ENCODE assay signal across 25 cellular contexts in the genomic region with DNA sequence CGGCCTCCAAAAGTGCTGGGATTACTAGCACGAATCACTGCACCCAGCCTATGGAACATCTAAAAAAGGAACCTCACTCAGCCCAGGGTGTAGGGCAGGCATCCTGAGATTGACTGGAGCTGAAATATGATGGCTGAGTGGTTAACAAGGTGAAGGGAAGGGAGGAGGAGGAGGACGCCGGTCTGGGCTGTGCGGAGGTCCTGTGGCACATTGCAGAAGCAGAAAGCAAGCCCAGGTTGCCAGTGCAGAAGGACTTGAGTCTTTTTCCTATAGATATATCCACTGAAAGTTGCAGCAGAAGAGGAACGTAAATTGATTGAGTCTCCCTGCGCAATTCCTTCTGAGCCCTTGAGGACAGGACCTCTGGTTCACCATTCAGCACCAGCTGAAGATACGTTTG. TPM values are rescaled to one million over a fixed set of nuclear protein-coding genes. Genes with fewer than 3 reads are reported as not detected.
DNase-seq lines count a peak whose midpoint lies in the region; ATAC-seq and TF ChIP-seq lines count a peak whose summit lies in the region.
"Had no signal": no experiment of that assay in that cellular context is flagged by ENCODE, and none has a peak within 500 bp of the region (broad histone marks: within the 10 kb centered on the region; RNA-seq: fewer than 3 reads in every experiment).

No MANE protein-coding gene starts in this region.

- no peak overlapping the region for H3K4me3 ChIP-seq in left ventricle myocardium inferior
- H3K4me3 ChIP-seq: gastroesophageal sphincter, SK-N-MC, transverse colon had no signal

- H3K27me3 Mint-ChIP-seq in naive B cell, result peaks cover 26 to 56% (median 39%) of the 10 kb centered on the region in 3 donors

- no peak overlapping the region for H3K27ac ChIP-seq in left ventricle myocardium inferior (replicated peaks)
- 0 out of 2 replicates have a peak overlapping the region, but pooled peaks have one; percentile 26 for H3K27ac ChIP-seq in RWPE1
- H3K27ac ChIP-seq: gastroesophageal sphincter, SK-N-MC, transverse colon had no signal

- peaks cover 7 to 16% (median 16%) of the 10 kb centered on the region in 3 donors for H3K4me1 Mint-ChIP-seq in naive B cell

- no peaks in the 10 kb centered on the region for H3K9me3 Mint-ChIP-seq in naive B cell
- H3K9me3 Mint-ChIP-seq: activated CD4-positive, alpha-beta T cell treated with anti-CD3 and anti-CD28 coated beads, Interleukin-2, amount 10 ng/mL, durations not matched to agents 7 days and 5 days; activated naive CD4-positive, alpha-beta T cell treated with anti-CD3 and anti-CD28 coated beads, Interleukin-2, amount 50 U/mL, for 24 hours had no signal

- H3K36me3 ChIP-seq in left ventricle myocardium inferior, result no peaks in the 10 kb centered on the region
- H3K36me3 ChIP-seq: gastroesophageal sphincter, transverse colon had no signal

- POLR2A ChIA-PET in RWPE1 (lab: Yijun Ruan, JAX; ENCODE audit: low non-redundant PET), result no interaction called here

- ATAC-seq in left ventricle myocardium superior (no peak), naive B cell (ENCODE audit: low read depth in 2 of 2) (no peak), HG02970 (IDR thresholded peaks at IDR 0.05; ENCODE audit: low FRiP score, unreplicated experiment) (no peak)
- ATAC-seq: gastroesophageal sphincter had no signal

- no peaks in the 10 kb centered on the region for H3K9me3 ChIP-seq in left ventricle myocardium inferior (replicated peaks)
- H3K9me3 ChIP-seq: gastroesophageal sphincter, transverse colon had no signal

- peak overlapping the region in 6 of 8 donors; percentile 16 to 79 (median 70) for H3K4me3 Mint-ChIP-seq in naive B cell

- intact Hi-C loops in left ventricle myocardium superior (cut with micrococcal nuclease) (no loop called here), left ventricle myocardium inferior (cut with micrococcal nuclease) (no loop called here)

- H3K27ac Mint-ChIP-seq in naive B cell, result peak overlapping the region in 2 of 6 donors; percentile 67 to 70
- H3K27ac Mint-ChIP-seq: activated CD4-positive, alpha-beta T cell treated with anti-CD3 and anti-CD28 coated beads, Interleukin-2, amount 10 ng/mL, durations not matched to agents 7 days and 5 days; activated naive CD4-positive, alpha-beta T cell treated with anti-CD3 and anti-CD28 coated beads, Interleukin-2, amount 50 U/mL, for 24 hours had no signal

- peaks cover 10% of the 10 kb centered on the region for H3K4me1 ChIP-seq in left ventricle myocardium inferior

- H3K27me3 ChIP-seq in left ventricle myocardium inferior (ENCODE audit: low read depth), result peaks cover 37% of the 10 kb centered on the region

- CTCF ChIA-PET in RWPE1 (lab: Yijun Ruan, JAX), result interaction anchor here (0.7 kb wide), 2 partner anchors 16 to 470 kb away, joined by 3 read pairs; no protein-coding TSS in a partner anchor

- peak; percentile 1 for DNase-seq in left ventricle myocardium superior
- no peak for DNase-seq in left ventricle myocardium inferior
- DNase-seq in RWPE1 (ENCODE audit: low spot score), result no peak
- no peak for DNase-seq in naive B cell
- no peak for DNase-seq in NCI-H2081 (lab: John Stamatoyannopoulos, UW)
- no peak for DNase-seq in COR-L47 (lab: John Stamatoyannopoulos, UW)
- DNase-seq: activated CD4-positive, alpha-beta T cell treated with anti-CD3 and anti-CD28 coated beads, Interleukin-2, amount 10 ng/mL, durations not matched to agents 7 days and 5 days; anterior cingulate cortex; C1 segment of cervical spinal cord; HCEC 1CT; hypothalamus; KG1; mesendoderm; MM.1S; NCI-H1417; NCI-H2081 treated with DMSO at 0.1 percent for 48 hours; stimulated activated CD4-positive, alpha-beta T cell treated with anti-CD3 and anti-CD28 coated beads, Interleukin-12 subunit alpha, Interleukin-12 subunit beta, amount 100 ng/mL, for 4 hours; stimulated activated CD4-positive, alpha-beta T cell treated with anti-CD3 and anti-CD28 coated beads, Interleukin-4, amount 100 ng/mL, for 1 hour had no signal

- TF ChIP-seq CTCF in left ventricle myocardium inferior (IDR thresholded peaks at IDR 0.05; ENCODE audit: borderline replicate concordance) (no peak), RWPE1 (conservative IDR thresholded peaks at IDR 0.05; ENCODE audit: low read depth) (no peak)

- no peaks in the 10 kb centered on the region for H3K36me3 Mint-ChIP-seq in naive B cell
- H3K36me3 Mint-ChIP-seq: activated naive CD4-positive, alpha-beta T cell treated with anti-CD3 and anti-CD28 coated beads, Interleukin-2, amount 50 U/mL, for 24 hours had no signal

RNA-seq across cellular contexts. Expression of a gene that starts 1.5 kb away (rescaled TPM):
- total RNA-seq in left ventricle myocardium superior (3.5 TPM), left ventricle myocardium inferior (4.6 TPM)
- not detected for polyA plus RNA-seq in naive B cell (ENCODE audit: low read depth in 6 of 6)
- total RNA-seq: activated CD4-positive, alpha-beta T cell treated with anti-CD3 and anti-CD28 coated beads, Interleukin-2, amount 10 ng/mL, durations not matched to agents 7 days and 5 days; RPMI7951; T-helper 1 cell treated with Interleukin-12 subunit alpha and Interleukin-12 subunit beta and Interleukin-4 antibody, amounts not matched to agents 30 ng/mL and 1 ng/mL, for 36 hours had no signal

RNA-seq across cellular contexts. Expression of a gene that starts 13.2 kb away (rescaled TPM):
- total RNA-seq in left ventricle myocardium superior, result not detected
- total RNA-seq in left ventricle myocardium inferior, result not detected
- not detected for polyA plus RNA-seq in naive B cell (ENCODE audit: low read depth in 6 of 6)
- total RNA-seq: activated CD4-positive, alpha-beta T cell treated with anti-CD3 and anti-CD28 coated beads, Interleukin-2, amount 10 ng/mL, durations not matched to agents 7 days and 5 days had no signal

RNA-seq across cellular contexts. Expression of a gene that starts 58.1 kb away (rescaled TPM):
- total RNA-seq in left ventricle myocardium superior, result 135 TPM
- 120 TPM for total RNA-seq in left ventricle myocardium inferior
- 100 to 1,000 TPM; 190 to 325 (median 211) TPM for polyA plus RNA-seq in naive B cell (ENCODE audit: low read depth in 6 of 6)
